Comparison of ENCODE assay signal across 32 cellular contexts in the genomic region with DNA sequence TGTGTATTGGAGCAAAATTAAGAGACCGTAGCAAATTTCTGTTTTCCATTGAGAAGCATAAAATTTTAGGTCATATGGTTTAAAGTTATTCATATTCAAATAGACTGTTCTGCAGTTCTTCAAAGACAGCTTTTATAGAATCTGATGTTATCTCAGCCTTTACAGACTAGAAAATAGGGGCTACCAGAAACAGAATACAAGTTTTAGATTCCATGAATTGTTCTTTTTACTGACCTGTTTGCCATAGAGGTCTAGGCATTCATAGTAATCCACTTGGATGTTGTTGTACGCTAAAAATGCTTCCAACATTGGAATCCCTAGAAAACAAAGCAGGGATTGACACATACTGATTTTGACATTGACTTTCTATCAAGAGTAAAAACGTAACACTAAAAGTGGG. TPM values are rescaled to one million over a fixed set of nuclear protein-coding genes. Genes with fewer than 3 reads are reported as not detected.
DNase-seq lines count a peak whose midpoint lies in the region; ATAC-seq, FAIRE-seq and TF ChIP-seq lines count a peak whose summit lies in the region.
"Had no signal": no experiment of that assay in that cellular context is flagged by ENCODE, and none has a peak within 500 bp of the region (broad histone marks: within the 10 kb centered on the region; RNA-seq: fewer than 3 reads in every experiment).

No MANE protein-coding gene starts in this region.

- peak overlapping the region; percentile 94 for H2BK120ac ChIP-seq in trophoblast cell (ENCODE audit: insufficient read depth, low read length, poor library complexity)

- no peaks in the 10 kb centered on the region for H3F3A ChIP-seq in SK-N-SH (replicated peaks; ENCODE audit: insufficient read depth)

- H3K4me1 ChIP-seq in SK-N-SH (ENCODE audit: control insufficient read depth in 1 of 2, insufficient read depth in 2 of 2, low read depth in 1 of 2, low read length in 1 of 2) (no peaks in the 10 kb centered on the region), trophoblast cell (ENCODE audit: control insufficient read depth in 1 of 2, insufficient read depth in 2 of 2, low read length in 2 of 2) (peaks cover 7 to 17% of the 10 kb centered on the region in 2 experiments)
- H3K4me1 ChIP-seq: A549; BE2C; BLaER1; BLaER1 treated with 17β-estradiol and CSF1 and Interleukin-3, amounts not matched to agents 10 nM and 100 nM had no signal

- H3K9me3 ChIP-seq in SK-N-SH: no peaks in the 10 kb centered on the region
- no peaks in the 10 kb centered on the region for H3K9me3 ChIP-seq in trophoblast cell (ENCODE audit: insufficient read depth, low read depth, low read length)
- H3K9me3 ChIP-seq: A549; BE2C; BLaER1; BLaER1 treated with 17β-estradiol and CSF1 and Interleukin-3, amounts not matched to agents 10 nM and 100 nM; Caco-2 had no signal

- DNase-seq in SK-N-SH (no peak), trophoblast cell (peak; percentile 43 to 90), hippocampal formation (lab: John Stamatoyannopoulos, UW) (no peak), NCI-H2196 (lab: John Stamatoyannopoulos, UW; ENCODE audit: unreplicated experiment) (no peak)
- DNase-seq: 8988T; ACHN; AML-193; BE2C; C1 segment of cervical spinal cord; Calu3; CD4-positive, alpha-beta memory T cell; CD4-positive, alpha-beta T cell; CD4-positive, CD25-positive, alpha-beta regulatory T cell; CD8-positive, alpha-beta memory T cell; CD8-positive, alpha-beta T cell; COR-L47; DMS 273 treated with DMSO at 0.1 percent for 48 hours; DMS153; DMS79; DMS79 treated with DMSO at 0.1 percent for 48 hours; DND-41; EL had no signal

- no peak overlapping the region for H3K18ac ChIP-seq in trophoblast cell (ENCODE audit: low read length)

- no peak for ATAC-seq in SK-N-SH treated with all-trans-retinoic acid at 6 μM for 48 hours
- ATAC-seq: A549; CD8-positive, alpha-beta T cell had no signal

- no peak overlapping the region for H3K4ac ChIP-seq in trophoblast cell (ENCODE audit: low read depth, low read length)

- H4K91ac ChIP-seq in trophoblast cell (ENCODE audit: low read depth, low read length): no peak overlapping the region

- H3K36me3 ChIP-seq in SK-N-SH (replicated peaks in 1 of 2; ENCODE audit: control insufficient read depth in 1 of 2, insufficient read depth in 2 of 2, low read length in 1 of 2): no peaks in the 10 kb centered on the region
- H3K36me3 ChIP-seq in trophoblast cell (ENCODE audit: control insufficient read depth in 1 of 2, insufficient read depth in 2 of 2, low read length in 2 of 2): no peaks in the 10 kb centered on the region
- H3K36me3 ChIP-seq: BE2C; BLaER1; BLaER1 treated with 17β-estradiol and CSF1 and Interleukin-3, amounts not matched to agents 10 nM and 100 nM had no signal

- H2AFZ ChIP-seq in SK-N-SH (ENCODE audit: low read depth) (no peak overlapping the region), trophoblast cell (ENCODE audit: insufficient read depth, low read length, poor library complexity) (no peak overlapping the region)

- H3K14ac ChIP-seq in trophoblast cell (ENCODE audit: low read length): no peak overlapping the region

- H3K79me1 ChIP-seq in trophoblast cell (ENCODE audit: low read length): peaks cover 27% of the 10 kb centered on the region

- H2AK5ac ChIP-seq in trophoblast cell (ENCODE audit: low read length): no peak overlapping the region

- TF ChIP-seq CTCF in SK-N-SH (IDR thresholded peaks at IDR 0.05): no peak

- H4K20me1 ChIP-seq in SK-N-SH (ENCODE audit: insufficient read depth): no peaks in the 10 kb centered on the region
- H4K20me1 ChIP-seq: BLaER1; BLaER1 treated with 17β-estradiol and CSF1 and Interleukin-3, amounts not matched to agents 10 nM and 100 nM had no signal

- H3K9ac ChIP-seq in SK-N-SH: no peak overlapping the region
- no peak overlapping the region for H3K9ac ChIP-seq in trophoblast cell (ENCODE audit: low read length)
- H3K9ac ChIP-seq: BLaER1; BLaER1 treated with 17β-estradiol and CSF1 and Interleukin-3, amounts not matched to agents 10 nM and 100 nM had no signal

- CTCF ChIA-PET in SK-N-SH (lab: Yijun Ruan, JAX): interaction anchor here (1.7 kb wide), 1 partner anchor 11 kb away, joined by 5 read pairs; no protein-coding TSS in a partner anchor

- no peak overlapping the region for H2BK5ac ChIP-seq in trophoblast cell (ENCODE audit: low read depth, low read length, poor library complexity)

- H3K4me3 ChIP-seq in SK-N-SH (ENCODE audit: low read depth in 2 of 2, low read length in 1 of 2) (no peak overlapping the region), trophoblast cell (ENCODE audit: low read depth, low read length) (no peak overlapping the region)
- H3K4me3 ChIP-seq: A549; BLaER1; BLaER1 treated with 17β-estradiol and CSF1 and Interleukin-3, amounts not matched to agents 10 nM and 100 nM had no signal

- WGBS in SK-N-SH (ENCODE audit: low lambda C conversion rate): 14% methylated on average over 3 of the region's 3 CpGs
- no CpG with 5 or more reads among the region's 3 CpGs for WGBS in trophoblast cell (ENCODE audit: extremely low coverage, insufficient coverage, insufficient read length)

- no peak for TF ChIP-seq RAD21 in SK-N-SH (IDR thresholded peaks at IDR 0.05; ENCODE audit: low read length)

- H3K9me2 ChIP-seq in SK-N-SH: no peaks in the 10 kb centered on the region

- H3K4me2 ChIP-seq in SK-N-SH: no peak overlapping the region
- H3K4me2 ChIP-seq in trophoblast cell (ENCODE audit: low read length): peak overlapping the region; percentile 41
- H3K4me2 ChIP-seq: A549; BLaER1; BLaER1 treated with 17β-estradiol and CSF1 and Interleukin-3, amounts not matched to agents 10 nM and 100 nM had no signal

- FAIRE-seq in endometrium (lab: Jason Lieb, UNC): peak; percentile 21
- FAIRE-seq: A204.1, D721Med had no signal

- H3K27ac ChIP-seq in SK-N-SH (ENCODE audit: low read depth in 2 of 2, low read length in 1 of 2) (no peak overlapping the region), trophoblast cell (ENCODE audit: low read depth, low read length) (peak overlapping the region; percentile 96)
- H3K27ac ChIP-seq: 22Rv1; A549; BLaER1; BLaER1 treated with 17β-estradiol and CSF1 and Interleukin-3, amounts not matched to agents 10 nM and 100 nM; C4-2B had no signal

- TF ChIP-seq EP300 in SK-N-SH (IDR thresholded peaks at IDR 0.05; ENCODE audit: borderline replicate concordance in 1 of 2, low read depth in 1 of 2, low read length in 1 of 2): no peak

- no peak overlapping the region for H3K23ac ChIP-seq in trophoblast cell (ENCODE audit: low read length)

- H4K8ac ChIP-seq in trophoblast cell (ENCODE audit: low read depth, low read length): no peak overlapping the region

- H4K12ac ChIP-seq in trophoblast cell (ENCODE audit: low read depth, low read length): no peak overlapping the region

- no peaks in the 10 kb centered on the region for H3K79me2 ChIP-seq in SK-N-SH (ENCODE audit: insufficient read depth)
- peaks cover 6% of the 10 kb centered on the region for H3K79me2 ChIP-seq in trophoblast cell (ENCODE audit: control insufficient read depth, insufficient read depth, low read length, poor library complexity)

- no peak overlapping the region for H2BK12ac ChIP-seq in trophoblast cell (ENCODE audit: low read length)

- H3K27me3 ChIP-seq in SK-N-SH (ENCODE audit: insufficient read depth) (no peaks in the 10 kb centered on the region), trophoblast cell (ENCODE audit: insufficient read depth, low read length) (no peaks in the 10 kb centered on the region)
- H3K27me3 ChIP-seq: BE2C; BLaER1; BLaER1 treated with 17β-estradiol and CSF1 and Interleukin-3, amounts not matched to agents 10 nM and 100 nM had no signal

- POLR2A ChIA-PET in SK-N-SH (lab: Yijun Ruan, JAX): no interaction called here

TF ChIP-seq in SK-N-SH treated with all-trans-retinoic acid at 6 μM for 48 hours, 23 proteins besides CTCF, POLR2A, EP300 and RAD21:
- TF ChIP-seq ZNF565 (CRISPR knock-in tag; conservative IDR thresholded peaks at IDR 0.05; ENCODE audit: low read depth) (no peak), ISL1 (CRISPR knock-in tag; IDR thresholded peaks at IDR 0.05) (peak; percentile 6; the same call in 1 of the 2 replicates), ZFP30 (CRISPR knock-in tag; IDR thresholded peaks at IDR 0.05) (no peak)

TF ChIP-seq in SK-N-SH, 30 proteins besides CTCF, POLR2A, EP300 and RAD21 (continues in another document):
- no peak for TF ChIP-seq TAF1 (IDR thresholded peaks at IDR 0.05; ENCODE audit: borderline replicate concordance, low read depth, low read length)
- no peak for TF ChIP-seq MEF2A (IDR thresholded peaks at IDR 0.05; ENCODE audit: borderline replicate concordance, low read depth)
- TF ChIP-seq, protein P1, sequence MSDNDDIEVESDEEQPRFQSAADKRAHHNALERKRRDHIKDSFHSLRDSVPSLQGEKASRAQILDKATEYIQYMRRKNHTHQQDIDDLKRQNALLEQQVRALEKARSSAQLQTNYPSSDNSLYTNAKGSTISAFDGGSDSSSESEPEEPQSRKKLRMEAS (IDR thresholded peaks at IDR 0.05; ENCODE audit: low read depth): no peak
- TF ChIP-seq YY1 (IDR thresholded peaks at IDR 0.05; ENCODE audit: low read depth): no peak
- TF ChIP-seq TCF12 (IDR thresholded peaks at IDR 0.05): no peak
- TF ChIP-seq USF1 (IDR thresholded peaks at IDR 0.05; ENCODE audit: borderline replicate concordance, low read depth): no peak

RNA-seq across cellular contexts. Expression of gene BTBD3, which starts 47.3 kb away (rescaled TPM):
- 10.2 and 14.7 TPM in 2 replicates for polyA plus RNA-seq in SK-N-SH (2012; rRNA removed)
- 11.9 and 12.3 TPM in 2 replicates for polyA plus RNA-seq in SK-N-SH (2012; cell fraction: cytosol; rRNA removed)
- polyA plus RNA-seq in SK-N-SH (2012; cell fraction: nucleus; rRNA removed): 23.2 and 30.6 TPM in 2 replicates
- polyA plus RNA-seq in trophoblast cell (2013): 92.7 and 102 TPM in 2 replicates

Comparison
In these comparisons a context has a peak if more than half of its experiments do, and no peak if none do; other contexts are left out.
1. DNase-seq: peak in trophoblast cell (2 of 2); none in SK-N-SH (single experiment), hippocampal formation (0 of 2) and NCI-H2196 (single experiment).